ENCODE assay signal across 21 cellular contexts in the genomic region with DNA sequence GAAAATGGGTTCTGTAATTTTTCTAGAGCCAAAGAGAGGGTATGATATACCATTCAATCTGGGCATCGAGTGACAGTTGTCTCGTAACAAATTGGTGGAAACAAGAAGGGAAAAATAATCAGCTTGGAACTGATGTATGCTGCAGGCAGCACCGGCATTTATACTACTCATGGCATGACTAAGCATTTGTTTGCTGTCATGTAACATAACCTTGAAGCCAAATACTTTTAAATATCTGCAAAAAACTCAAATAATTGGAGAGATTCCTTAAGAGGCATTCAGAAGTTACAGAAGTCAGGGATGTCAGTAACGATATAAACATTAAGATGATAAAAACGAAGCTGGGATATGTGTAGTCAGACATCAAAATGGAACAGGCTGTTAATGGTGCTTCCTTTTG.
DNase-seq lines count a peak whose midpoint lies in the region; ATAC-seq, FAIRE-seq and TF ChIP-seq lines count a peak whose summit lies in the region.
"Had no signal": no experiment of that assay in that cellular context is flagged by ENCODE, and none has a peak within 500 bp of the region (broad histone marks: within the 10 kb centered on the region; RNA-seq: fewer than 3 reads in every experiment).

No MANE protein-coding gene starts in this region.

- peak; percentile 62 for DNase-seq in A172 (ENCODE audit: low spot score)
- DNase-seq in HFFc6 = peak; percentile 85
- DNase-seq in K562 (ENCODE audit: extremely low read depth in 1 of 4, low spot score in 3 of 4) = no peak
- DNase-seq in foreskin keratinocyte = no peak
- no peak for DNase-seq in NCI-H524 (lab: John Stamatoyannopoulos, UW)
- no peak for DNase-seq in immature natural killer cell
- no peak for DNase-seq in Karpas-422
- DNase-seq: 8988T; activated CD4-positive, alpha-beta T cell treated with anti-CD3 and anti-CD28 coated beads for 48 hours; activated naive CD4-positive, alpha-beta T cell treated with anti-CD3 and anti-CD28 coated beads for 36 hours; CD8-positive, alpha-beta T cell; glutamatergic neuron; islet precursor cell; midbrain; NCI-H1105; NK-92 treated with Interleukin-12 subunit alpha and Interleukin-12 subunit beta, amount 100 ng/mL, for 24 hours; right lobe of liver; SIG-M5; transverse colon had no signal

- H3K27ac ChIP-seq in K562 (ENCODE audit: extremely low read depth, low read depth, low read length) (no peak overlapping the region), foreskin keratinocyte (no peak overlapping the region), Karpas-422 (ENCODE audit: low read length) (no peak overlapping the region)
- H3K27ac ChIP-seq: right lobe of liver, transverse colon had no signal

- POLR2A ChIA-PET in K562 (lab: Yijun Ruan, JAX) = no interaction called here

- CTCF ChIA-PET in K562 (lab: Yijun Ruan, JAX; ENCODE audit: low intra/inter-chr PET ratio) = no interaction called here

- H4K20me1 ChIP-seq in K562 (replicated peaks; ENCODE audit: control insufficient read depth, insufficient read depth, low read length) (no peaks in the 10 kb centered on the region), Karpas-422 (ENCODE audit: insufficient read depth, low read depth, low read length) (no peaks in the 10 kb centered on the region)

- in situ Hi-C loops in K562 (cut with MboI) = no loop called here

- ATAC-seq in K562 (no peak), foreskin keratinocyte (peak; percentile 44), GM21447 (IDR thresholded peaks at IDR 0.05; ENCODE audit: unreplicated experiment) (no peak)
- ATAC-seq: CD8-positive, alpha-beta T cell had no signal

- no TSS peak for BruUV-seq in K562 (replicated peaks; lab: Mats Ljungman, UMichigan)

- TF ChIP-seq CTCF in HFFc6 (IDR thresholded peaks at IDR 0.05) = no peak
- no peak for TF ChIP-seq CTCF in K562 (IDR thresholded peaks at IDR 0.05 in 2 of 3, conservative IDR thresholded peaks at IDR 0.05 in 1 of 3; ENCODE audit: insufficient read depth in 2 of 3, low read depth in 1 of 3, low read length in 3 of 3)
- no peak for TF ChIP-seq CTCF in foreskin keratinocyte (conservative IDR thresholded peaks at IDR 0.05)

- FAIRE-seq in K562 (lab: Jason Lieb, UNC) = no peak
- FAIRE-seq: GM12892 had no signal

- no peaks in the 10 kb centered on the region for H3K9me1 ChIP-seq in K562 (ENCODE audit: control insufficient read depth, insufficient read depth, low read length)

- H3K9me2 ChIP-seq in Karpas-422 (replicated peaks; ENCODE audit: insufficient read depth, low read length) = no peaks in the 10 kb centered on the region

- H3K27me3 ChIP-seq in K562 (ENCODE audit: control insufficient read depth in 2 of 2, insufficient read depth in 2 of 2, low read length in 2 of 2) = no peaks in the 10 kb centered on the region
- H3K27me3 ChIP-seq in foreskin keratinocyte = no peaks in the 10 kb centered on the region
- no peaks in the 10 kb centered on the region for H3K27me3 ChIP-seq in Karpas-422 (ENCODE audit: low read length)
- H3K27me3 ChIP-seq: right lobe of liver, transverse colon had no signal

- H3K36me3 Mint-ChIP-seq in HFFc6 (ENCODE audit: low read depth) = no peaks in the 10 kb centered on the region
- H3K36me3 Mint-ChIP-seq in immature natural killer cell = peaks cover 0 to 3% (median 0%) of the 10 kb centered on the region in 3 donors
- H3K36me3 Mint-ChIP-seq: CD8-positive, alpha-beta T cell had no signal

- H3K9me3 Mint-ChIP-seq in HFFc6 (no peaks in the 10 kb centered on the region), immature natural killer cell (peaks cover 0 to 11% (median 0%) of the 10 kb centered on the region in 6 donors)
- H3K9me3 Mint-ChIP-seq: activated naive CD4-positive, alpha-beta T cell treated with anti-CD3 and anti-CD28 coated beads for 36 hours; CD8-positive, alpha-beta T cell had no signal

- intact Hi-C loops in K562 (cut with micrococcal nuclease) = no loop called here

- no peaks in the 10 kb centered on the region for H3K27me3 Mint-ChIP-seq in HFFc6 (ENCODE audit: insufficient read depth)
- H3K27me3 Mint-ChIP-seq in immature natural killer cell (ENCODE audit: low read depth in 3 of 3) = peaks cover 0 to 2% (median 0%) of the 10 kb centered on the region in 3 donors

- H3K4me2 ChIP-seq in K562 (ENCODE audit: insufficient read depth, low read length) (no peak overlapping the region), Karpas-422 (ENCODE audit: low read depth, low read length, poor library complexity, severe bottlenecking) (no peak overlapping the region)

- H3K9ac ChIP-seq in K562 (ENCODE audit: insufficient read depth in 1 of 2, low read depth in 2 of 2, low read length in 2 of 2) (no peak overlapping the region), Karpas-422 (ENCODE audit: low read length) (no peak overlapping the region)

- no peak overlapping the region for H2AFZ ChIP-seq in K562 (ENCODE audit: low read depth, low read length)
- no peak overlapping the region for H2AFZ ChIP-seq in Karpas-422 (ENCODE audit: low read length)

- no peaks in the 10 kb centered on the region for H3K36me3 ChIP-seq in K562 (ENCODE audit: control insufficient read depth, insufficient read depth, low read length)
- H3K36me3 ChIP-seq in Karpas-422 (ENCODE audit: insufficient read depth, low read length) = no peaks in the 10 kb centered on the region
- H3K36me3 ChIP-seq: right lobe of liver, transverse colon had no signal

- TF ChIP-seq RAD21 in K562 (CRISPR knock-in tag; conservative IDR thresholded peaks at IDR 0.05 in 1 of 2, IDR thresholded peaks at IDR 0.05 in 1 of 2) = no peak

- TF ChIP-seq EP300 in K562 (IDR thresholded peaks at IDR 0.05; ENCODE audit: low read length) = no peak

- peak overlapping the region; percentile 89 for H3K27ac Mint-ChIP-seq in HFFc6
- no peak overlapping the region for H3K27ac Mint-ChIP-seq in immature natural killer cell
- H3K27ac Mint-ChIP-seq: activated naive CD4-positive, alpha-beta T cell treated with anti-CD3 and anti-CD28 coated beads for 36 hours; CD8-positive, alpha-beta T cell had no signal

- H3K79me2 ChIP-seq in K562 (ENCODE audit: control insufficient read depth, insufficient read depth, low read length) = no peaks in the 10 kb centered on the region
- H3K79me2 ChIP-seq in Karpas-422 (ENCODE audit: low read length) = no peaks in the 10 kb centered on the region

- H3K4me1 Mint-ChIP-seq in HFFc6 (ENCODE audit: low read depth) (peaks cover 81% of the 10 kb centered on the region), immature natural killer cell (no peaks in the 10 kb centered on the region)

- 1% methylated on average over 5 of the region's 5 CpGs for WGBS in K562 (ENCODE audit: insufficient coverage, low coverage, missing lambda C conversion rate)

- no peaks in the 10 kb centered on the region for H3K9me3 ChIP-seq in K562 (replicated peaks; ENCODE audit: control insufficient read depth, insufficient read depth, low read depth, low read length)
- H3K9me3 ChIP-seq in Karpas-422 (ENCODE audit: low read length) = no peaks in the 10 kb centered on the region
- H3K9me3 ChIP-seq: right lobe of liver, transverse colon had no signal

- no peak for TF ChIP-seq POLR2A in K562 (conservative IDR thresholded peaks at IDR 0.05)

- H3K4me3 ChIP-seq in K562 (no peak overlapping the region), Karpas-422 (ENCODE audit: low read length) (no peak overlapping the region)
- H3K4me3 ChIP-seq: right lobe of liver, transverse colon had no signal

- H3K4me1 ChIP-seq in K562 (replicated peaks in 1 of 2; ENCODE audit: control insufficient read depth in 2 of 2, insufficient read depth in 2 of 2, low read length in 2 of 2) = no peaks in the 10 kb centered on the region
- peaks cover 41% of the 10 kb centered on the region for H3K4me1 ChIP-seq in foreskin keratinocyte
- no peaks in the 10 kb centered on the region for H3K4me1 ChIP-seq in Karpas-422 (ENCODE audit: low read length)

- H3K4me3 Mint-ChIP-seq in HFFc6 (peak overlapping the region; percentile 75), immature natural killer cell (no peak overlapping the region)
- H3K4me3 Mint-ChIP-seq: activated naive CD4-positive, alpha-beta T cell treated with anti-CD3 and anti-CD28 coated beads for 36 hours; CD8-positive, alpha-beta T cell had no signal

TF ChIP-seq in K562, 482 proteins besides CTCF, POLR2A, EP300 and RAD21:
- TF ChIP-seq MBD2 (IDR thresholded peaks at IDR 0.05; ENCODE audit: borderline replicate concordance, low read depth) (no peak), MAFG (tag; conservative IDR thresholded peaks at IDR 0.05) (peak; percentile 45; the same call in 1 of the 2 replicates)

Comparison
In these comparisons a context has a peak if more than half of its experiments do, and no peak if none do; other contexts are left out.
1. DNase-seq: peak in A172 (single experiment) and HFFc6 (single experiment); none in K562 (0 of 4), foreskin keratinocyte (0 of 2), NCI-H524 (0 of 2), immature natural killer cell (0 of 3) and Karpas-422 (single experiment).